In the genomic region with DNA sequence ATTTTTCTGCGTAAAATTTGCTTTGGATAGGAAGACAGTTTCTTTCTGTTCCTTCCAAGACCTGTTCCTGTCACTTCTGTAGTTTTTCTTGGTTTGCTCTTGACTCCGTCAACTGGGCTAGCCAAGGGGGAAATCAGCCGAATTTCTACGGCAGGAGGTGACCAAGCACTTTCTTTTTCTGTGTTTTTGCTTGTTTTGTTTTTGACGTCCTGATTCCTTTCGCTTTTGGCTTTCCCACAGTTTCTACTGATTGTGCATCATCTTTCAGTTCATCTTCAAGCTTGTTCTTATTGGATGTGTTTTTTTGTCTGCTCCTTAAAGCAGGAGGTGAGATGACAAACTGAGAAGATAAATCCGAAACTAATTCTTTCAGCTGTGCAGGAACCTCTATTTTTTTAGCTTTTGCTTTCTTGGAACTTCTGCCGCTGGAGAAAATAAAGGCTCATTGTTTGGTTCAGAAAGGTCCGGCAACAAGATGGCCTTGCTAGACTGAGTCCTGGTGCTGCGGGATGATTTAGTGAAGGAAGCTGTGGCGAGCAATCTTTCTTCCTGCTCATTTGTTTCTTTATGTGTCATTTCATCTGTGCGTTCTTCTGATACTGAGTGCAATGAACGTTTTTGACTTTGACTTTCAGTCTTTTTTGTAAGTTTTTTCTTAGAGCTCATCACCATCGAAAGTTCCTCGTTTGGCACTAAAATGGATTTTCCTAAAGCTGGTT, we compare ENCODE assay signal across 8 cellular contexts.
A peak's percentile ranks its signal among the peaks of the same experiment; 100 is the strongest.
DNase-seq lines count a peak whose midpoint lies in the region; ATAC-seq lines count a peak whose summit lies in the region.
"Not testable (repeated sequence)": the region's sequence is repeated elsewhere in the genome, so short reads cannot be mapped to it uniquely, and the experiment has no call there.

No MANE protein-coding gene starts in this region.

- peak overlapping the region; percentile 35 to 58 (median 43); a peak in 18 of 22 replicates for H3K4me2 ChIP-seq in BLaER1 treated with 17β-estradiol and CSF1 and Interleukin-3, amounts not matched to agents 10 nM and 100 nM

- peak; percentile 62 for ATAC-seq in GM18517 (IDR thresholded peaks at IDR 0.05; ENCODE audit: unreplicated experiment)
- peak; percentile 57 for ATAC-seq in GM21367 (IDR thresholded peaks at IDR 0.05; ENCODE audit: unreplicated experiment)
- peak; percentile 66 for ATAC-seq in HG02852 (IDR thresholded peaks at IDR 0.05; ENCODE audit: unreplicated experiment)
- peak; percentile 38 for ATAC-seq in HG03558 (IDR thresholded peaks at IDR 0.05; ENCODE audit: extremely low read depth, unreplicated experiment)
- not testable (repeated sequence) for ATAC-seq in naive B cell (ENCODE audit: low read depth in 2 of 2)

- H3K27ac ChIP-seq in BLaER1 treated with 17β-estradiol and CSF1 and Interleukin-3, amounts not matched to agents 10 nM and 100 nM: peak overlapping the region in 3 of 11 experiments; percentile 8 to 37 (median 20); a peak in 3 of 22 replicates
- not testable (repeated sequence) for H3K27ac ChIP-seq in SJSA1

- H3K9me3 ChIP-seq in BLaER1 treated with 17β-estradiol and CSF1 and Interleukin-3, amounts not matched to agents 10 nM and 100 nM (replicated peaks in 1 of 11); SJSA1 (replicated peaks): not testable (repeated sequence)

- not testable (repeated sequence) for H3K4me1 ChIP-seq in BLaER1 treated with 17β-estradiol and CSF1 and Interleukin-3, amounts not matched to agents 10 nM and 100 nM; SJSA1 (replicated peaks)

- not testable (repeated sequence) for H4K20me1 ChIP-seq in BLaER1 treated with 17β-estradiol and CSF1 and Interleukin-3, amounts not matched to agents 10 nM and 100 nM

- not testable (repeated sequence) for H3K27me3 ChIP-seq in BLaER1 treated with 17β-estradiol and CSF1 and Interleukin-3, amounts not matched to agents 10 nM and 100 nM; SJSA1 (replicated peaks)

- H3K36me3 ChIP-seq in BLaER1 treated with 17β-estradiol and CSF1 and Interleukin-3, amounts not matched to agents 10 nM and 100 nM; SJSA1: not testable (repeated sequence)

- H3K36me3 Mint-ChIP-seq in activated T-helper 2 cell treated with anti-CD3 and anti-CD28 coated beads, Interferon-gamma antibody, Interleukin-2, Interleukin-4, amounts not matched to agents 10 μg/mL and 5 μg/mL and 100 μg/mL, durations not matched to agents 14 hours and 24 hours and 36 hours (ENCODE audit: low read depth); naive B cell: not testable (repeated sequence)

- peak in 1 of 2 experiments; percentile 19 for DNase-seq in SJSA1 (ENCODE audit: low read depth in 1 of 2, low spot score in 2 of 2)
- DNase-seq in activated T-helper 2 cell treated with anti-CD3 and anti-CD28 coated beads, Interferon-gamma antibody, Interleukin-2, Interleukin-4, amounts not matched to agents 10 μg/mL and 5 μg/mL and 100 μg/mL, durations not matched to agents 14 hours and 24 hours and 36 hours (ENCODE audit: low spot score): peak; percentile 12
- not testable (repeated sequence) for DNase-seq in naive B cell

- intact Hi-C loops in activated T-helper 2 cell treated with anti-CD3 and anti-CD28 coated beads, Interferon-gamma antibody, Interleukin-2, Interleukin-4, amounts not matched to agents 10 μg/mL and 5 μg/mL and 100 μg/mL, durations not matched to agents 14 hours and 24 hours and 36 hours (cut with micrococcal nuclease): not testable (repeated sequence)

- H3K9me3 Mint-ChIP-seq in activated T-helper 2 cell treated with anti-CD3 and anti-CD28 coated beads, Interferon-gamma antibody, Interleukin-2, Interleukin-4, amounts not matched to agents 10 μg/mL and 5 μg/mL and 100 μg/mL, durations not matched to agents 14 hours and 24 hours and 36 hours; naive B cell: not testable (repeated sequence)

- peaks cover 11% of the 10 kb centered on the region for H3K4me1 Mint-ChIP-seq in activated T-helper 2 cell treated with anti-CD3 and anti-CD28 coated beads, Interferon-gamma antibody, Interleukin-2, Interleukin-4, amounts not matched to agents 10 μg/mL and 5 μg/mL and 100 μg/mL, durations not matched to agents 14 hours and 24 hours and 36 hours (ENCODE audit: low read depth)
- peaks cover 0 to 11% (median 7%) of the 10 kb centered on the region in 3 donors for H3K4me1 Mint-ChIP-seq in naive B cell

- peak overlapping the region in 4 of 11 experiments; percentile 33 to 46 (median 36); a peak in 4 of 22 replicates for H3K9ac ChIP-seq in BLaER1 treated with 17β-estradiol and CSF1 and Interleukin-3, amounts not matched to agents 10 nM and 100 nM

- H3K27me3 Mint-ChIP-seq in activated T-helper 2 cell treated with anti-CD3 and anti-CD28 coated beads, Interferon-gamma antibody, Interleukin-2, Interleukin-4, amounts not matched to agents 10 μg/mL and 5 μg/mL and 100 μg/mL, durations not matched to agents 14 hours and 24 hours and 36 hours (ENCODE audit: low read depth); naive B cell: not testable (repeated sequence)

- H3K4me3 Mint-ChIP-seq in activated T-helper 2 cell treated with anti-CD3 and anti-CD28 coated beads, Interferon-gamma antibody, Interleukin-2, Interleukin-4, amounts not matched to agents 10 μg/mL and 5 μg/mL and 100 μg/mL, durations not matched to agents 14 hours and 24 hours and 36 hours (ENCODE audit: low read depth): peak overlapping the region; percentile 74
- H3K4me3 Mint-ChIP-seq in naive B cell: peak overlapping the region; percentile 46 to 79 (median 64)

- peak overlapping the region in 8 of 10 experiments; percentile 3 to 52 (median 35); a peak in 11 of 20 replicates for H3K4me3 ChIP-seq in BLaER1 treated with 17β-estradiol and CSF1 and Interleukin-3, amounts not matched to agents 10 nM and 100 nM
- H3K4me3 ChIP-seq in SJSA1: peak overlapping the region; percentile 34

- H3K27ac Mint-ChIP-seq in activated T-helper 2 cell treated with anti-CD3 and anti-CD28 coated beads, Interferon-gamma antibody, Interleukin-2, Interleukin-4, amounts not matched to agents 10 μg/mL and 5 μg/mL and 100 μg/mL, durations not matched to agents 14 hours and 24 hours and 36 hours: peak overlapping the region; percentile 58
- not testable (repeated sequence) for H3K27ac Mint-ChIP-seq in naive B cell
